ENCODE assay signal across 24 cellular contexts in the genomic region with DNA sequence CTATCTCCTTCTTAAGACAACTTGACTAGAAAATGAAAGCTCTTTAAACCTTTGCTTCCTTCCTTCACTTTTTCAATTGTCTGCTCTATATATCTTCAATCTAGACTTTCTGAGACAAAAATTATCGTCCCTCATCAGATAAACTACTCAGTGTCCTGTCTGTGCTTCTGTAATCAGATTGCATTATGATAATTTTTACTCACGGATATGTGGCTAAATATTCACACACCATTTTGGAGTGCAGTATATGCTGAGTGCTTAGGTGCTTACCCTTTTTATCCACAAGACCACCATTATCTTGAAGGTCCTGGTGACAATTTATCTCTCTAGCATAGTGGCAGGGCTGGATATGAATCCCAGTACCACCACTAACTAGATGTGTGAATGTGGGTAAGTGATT.
"Had no signal": no experiment of that assay in that cellular context is flagged by ENCODE, and none has a peak within 500 bp of the region (broad histone marks: within the 10 kb centered on the region; RNA-seq: fewer than 3 reads in every experiment).

No MANE protein-coding gene starts in this region.

- H3K4me3 ChIP-seq: PC-9, Peyer's patch, SJCRH30, SK-N-MC had no signal

- H3K36me3 ChIP-seq: Peyer's patch, SJCRH30 had no signal

- H3K9me3 ChIP-seq: Peyer's patch, SJCRH30 had no signal

- H3K4me1 ChIP-seq: Peyer's patch, SJCRH30 had no signal

- ATAC-seq: HepG2, Right ventricle myocardium inferior had no signal

- DNase-seq: IMR-90, Kasumi-1, KG1, MM.1S, NCI-H1105, NCI-H1417, NCI-H1436 treated with DMSO at 0.1 percent for 48 hours, NCI-H1694, NCI-H187 treated with DMSO at 0.1 percent for 48 hours, NCI-H2029 treated with DMSO at 0.1 percent for 48 hours, NCI-H2171 treated with DMSO at 0.1 percent for 48 hours, NCI-H345, NCI-H446 treated with DMSO at 0.1 percent for 48 hours, NCI-H524, NCI-H526 treated with DMSO at 0.1 percent for 48 hours, NCI-H774, PC-9, Peyer's patch, SHP77 treated with DMSO at 0.1 percent for 48 hours, SJCRH30, T-helper 1 cell had no signal

- H3K4me2 ChIP-seq: PC-9 had no signal

- H2AFZ ChIP-seq: PC-9 had no signal

- H3K27ac ChIP-seq: PC-9, Peyer's patch, SJCRH30, SK-N-MC had no signal

- H3K27me3 ChIP-seq: Peyer's patch, SJCRH30 had no signal
